In the genomic region with DNA sequence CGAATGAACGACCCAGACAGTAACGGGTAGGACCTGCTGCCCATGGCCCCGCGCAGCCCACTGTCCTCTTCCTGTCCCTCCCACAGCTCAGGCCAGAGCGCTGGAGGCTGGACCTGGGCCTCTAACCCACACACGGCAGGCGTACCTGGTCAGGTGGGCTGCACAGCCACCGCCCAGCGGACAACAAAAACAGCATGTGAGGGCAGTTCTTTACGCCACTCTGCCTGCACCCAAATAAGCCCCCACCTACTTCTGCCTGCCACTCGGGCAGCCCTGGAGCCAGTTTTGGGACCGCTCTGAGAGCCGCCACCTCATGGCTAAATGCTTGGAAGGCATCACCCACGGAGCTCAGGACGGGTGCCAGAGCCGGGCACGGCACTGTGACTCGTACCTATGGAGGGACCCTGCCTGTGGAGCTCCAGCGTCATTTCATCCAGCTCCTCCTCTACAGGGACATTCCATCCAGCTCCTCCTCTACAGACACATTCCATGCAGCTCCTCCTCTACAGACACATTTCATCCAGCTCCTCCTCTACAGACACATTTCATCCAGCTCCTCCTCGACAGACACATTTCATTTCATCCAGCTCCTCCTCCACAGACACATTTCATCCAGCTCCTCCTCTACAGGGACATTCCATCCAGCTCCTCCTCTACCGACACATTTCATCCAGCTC, we compare ENCODE assay signal across 12 cellular contexts. TPM values are rescaled to one million over a fixed set of nuclear protein-coding genes. Genes with fewer than 3 reads are reported as not detected.
A peak's percentile ranks its signal among the peaks of the same experiment; 100 is the strongest.
DNase-seq lines count a peak whose midpoint lies in the region; ATAC-seq, FAIRE-seq and TF ChIP-seq lines count a peak whose summit lies in the region.
"Had no signal": no experiment of that assay in that cellular context is flagged by ENCODE, and none has a peak within 500 bp of the region (broad histone marks: within the 10 kb centered on the region; RNA-seq: fewer than 3 reads in every experiment).

No MANE protein-coding gene starts in this region.

- H3K27ac ChIP-seq in kidney (ENCODE audit: low read depth in 2 of 2, low read length in 2 of 2) (no peak overlapping the region), aorta (ENCODE audit: low read depth in 1 of 2, low read length in 2 of 2) (no peak overlapping the region), right atrium auricular region (peak overlapping the region in 1 of 2 donors; percentile 55)

- no peak for ATAC-seq in natural killer cell treated with Interleukin-12 subunit alpha and Interleukin-12 subunit beta and Interleukin-15 and Interleukin-18, amount 100 ng/mL, for 72 hours
- ATAC-seq in natural killer cell (no peak), aorta (ENCODE audit: low FRiP score) (peak; percentile 34), HG02642 (IDR thresholded peaks at IDR 0.05; ENCODE audit: poor library complexity, unreplicated experiment) (no peak), omental fat pad (ENCODE audit: low FRiP score) (no peak)

- H3K4me3 ChIP-seq in kidney (ENCODE audit: low read length in 2 of 2) (no peak overlapping the region), aorta (ENCODE audit: low read length in 2 of 2) (no peak overlapping the region), right atrium auricular region (no peak overlapping the region)

- DNase-seq in natural killer cell treated with Interleukin-12 subunit alpha and Interleukin-12 subunit beta and Interleukin-15 and Interleukin-18, amount 100 ng/mL, for 72 hours (ENCODE audit: low spot score): peak; percentile 44
- DNase-seq in natural killer cell (no peak), SW480 (ENCODE audit: low spot score) (peak; percentile 71), kidney (peak; percentile 77), aorta (peak; percentile 37 to 76), omental fat pad (ENCODE audit: low spot score) (no peak), right atrium auricular region (ENCODE audit: low spot score) (no peak)
- DNase-seq: activated CD4-positive, alpha-beta T cell treated with anti-CD3 and anti-CD28 coated beads for 1 hour; Right ventricle myocardium superior had no signal

- peaks cover 17% of the 10 kb centered on the region for H3K36me3 Mint-ChIP-seq in natural killer cell treated with Interleukin-12 subunit alpha and Interleukin-12 subunit beta and Interleukin-15 and Interleukin-18, amount 100 ng/mL, for 72 hours
- peaks cover 9% of the 10 kb centered on the region for H3K36me3 Mint-ChIP-seq in natural killer cell
- H3K36me3 Mint-ChIP-seq: IgD-negative memory B cell had no signal

- H3K4me1 ChIP-seq in kidney (ENCODE audit: control insufficient read depth in 1 of 2, insufficient read depth in 1 of 2, low read depth in 1 of 2, low read length in 2 of 2): no peaks in the 10 kb centered on the region
- no peaks in the 10 kb centered on the region for H3K4me1 ChIP-seq in aorta (ENCODE audit: control insufficient read depth in 1 of 2, insufficient read depth in 2 of 2, low read length in 2 of 2)
- peaks cover 0 to 10% of the 10 kb centered on the region in 2 donors for H3K4me1 ChIP-seq in right atrium auricular region

- H3K27me3 Mint-ChIP-seq in natural killer cell treated with Interleukin-12 subunit alpha and Interleukin-12 subunit beta and Interleukin-15 and Interleukin-18, amount 100 ng/mL, for 72 hours: no peaks in the 10 kb centered on the region
- no peaks in the 10 kb centered on the region for H3K27me3 Mint-ChIP-seq in natural killer cell (ENCODE audit: low read depth in 2 of 2)
- H3K27me3 Mint-ChIP-seq: IgD-negative memory B cell had no signal

- intact Hi-C loops in natural killer cell (cut with micrococcal nuclease) (no loop called here), kidney (cut with DNase I) (no loop called here), aorta (cut with DNase I) (no loop called here)

- no peak for FAIRE-seq in kidney (lab: Jason Lieb, UNC)

- H3K36me3 ChIP-seq in kidney (ENCODE audit: control insufficient read depth in 1 of 2, insufficient read depth in 2 of 2, low read length in 2 of 2): peaks cover 19 to 41% of the 10 kb centered on the region in 2 donors
- peaks cover 0 to 10% of the 10 kb centered on the region in 2 donors for H3K36me3 ChIP-seq in aorta (ENCODE audit: control insufficient read depth in 1 of 2, insufficient read depth in 2 of 2, low read length in 1 of 2)
- peaks cover 53% of the 10 kb centered on the region for H3K36me3 ChIP-seq in right atrium auricular region

- no peak overlapping the region for H3K27ac Mint-ChIP-seq in natural killer cell treated with Interleukin-12 subunit alpha and Interleukin-12 subunit beta and Interleukin-15 and Interleukin-18, amount 100 ng/mL, for 72 hours
- H3K27ac Mint-ChIP-seq in natural killer cell: no peak overlapping the region

- TF ChIP-seq CTCF in natural killer cell (IDR thresholded peaks at IDR 0.05) (no peak), kidney (IDR thresholded peaks at IDR 0.05; ENCODE audit: borderline replicate concordance, extremely low read depth, insufficient read depth) (no peak), omental fat pad (IDR thresholded peaks at IDR 0.05) (no peak), right atrium auricular region (IDR thresholded peaks at IDR 0.05) (no peak)

- H3K9me3 ChIP-seq in kidney (ENCODE audit: control insufficient read depth in 1 of 2, low read length in 2 of 2): no peaks in the 10 kb centered on the region
- H3K9me3 ChIP-seq in aorta (ENCODE audit: control insufficient read depth, low read length): no peaks in the 10 kb centered on the region
- no peaks in the 10 kb centered on the region for H3K9me3 ChIP-seq in right atrium auricular region

- peaks cover 15 to 22% of the 10 kb centered on the region in 2 donors for H3K4me1 Mint-ChIP-seq in natural killer cell treated with Interleukin-12 subunit alpha and Interleukin-12 subunit beta and Interleukin-15 and Interleukin-18, amount 100 ng/mL, for 72 hours (ENCODE audit: low read depth in 2 of 2)
- H3K4me1 Mint-ChIP-seq in natural killer cell: peaks cover 6 to 28% of the 10 kb centered on the region in 2 donors

- no peak overlapping the region for H3K9ac ChIP-seq in kidney (ENCODE audit: low read length in 2 of 2)

- no peaks in the 10 kb centered on the region for H3K9me3 Mint-ChIP-seq in natural killer cell treated with Interleukin-12 subunit alpha and Interleukin-12 subunit beta and Interleukin-15 and Interleukin-18, amount 100 ng/mL, for 72 hours
- H3K9me3 Mint-ChIP-seq in natural killer cell: no peaks in the 10 kb centered on the region
- H3K9me3 Mint-ChIP-seq: IgD-negative memory B cell had no signal

- no peak overlapping the region for H3K4me3 Mint-ChIP-seq in natural killer cell treated with Interleukin-12 subunit alpha and Interleukin-12 subunit beta and Interleukin-15 and Interleukin-18, amount 100 ng/mL, for 72 hours
- no peak overlapping the region for H3K4me3 Mint-ChIP-seq in natural killer cell
- H3K4me3 Mint-ChIP-seq: IgD-negative memory B cell had no signal

- 88 to 89% methylated on average over 22 of the region's 22 CpGs for WGBS in aorta, 2 donors

- H3K27me3 ChIP-seq in aorta (ENCODE audit: control insufficient read depth in 1 of 2, insufficient read depth in 2 of 2, low read length in 1 of 2) (no peaks in the 10 kb centered on the region), right atrium auricular region (no peaks in the 10 kb centered on the region)

RNA-seq across cellular contexts. Expression of a gene that starts 18.9 kb away (rescaled TPM):
- 100 to 1,000 TPM; 112 to 178 TPM for total RNA-seq in natural killer cell treated with Interleukin-12 subunit alpha and Interleukin-12 subunit beta and Interleukin-15 and Interleukin-18, amount 100 ng/mL, for 72 hours
- 100 to 1,000 TPM in 1 of 3 donors, 10 to 100 TPM in 2; 67.1 to 105 (median 97.5) TPM for total RNA-seq in natural killer cell
- total RNA-seq in kidney: 96.6 TPM
- polyA plus RNA-seq in kidney (ENCODE audit: insufficient read depth, low read depth, low replicate concordance): 135 TPM
- total RNA-seq in aorta: 10 to 100 TPM; 66.0 to 71.2 TPM
- polyA plus RNA-seq in aorta: 10 to 100 TPM; 72.5 to 95.5 TPM
- total RNA-seq in omental fat pad: 100 to 1,000 TPM in 2 of 4 donors, 10 to 100 TPM in 2; 65.0 to 165 (median 106) TPM
- 10 to 100 TPM; 56.6 to 85.4 TPM for total RNA-seq in right atrium auricular region

RNA-seq across cellular contexts. Expression of a gene that starts 31.1 kb away (rescaled TPM):
- 1 to 10 TPM in 1 of 2 donors, not detected in 1; 1.3 TPM for total RNA-seq in natural killer cell treated with Interleukin-12 subunit alpha and Interleukin-12 subunit beta and Interleukin-15 and Interleukin-18, amount 100 ng/mL, for 72 hours
- total RNA-seq in natural killer cell (not detected), kidney (0.91 TPM), aorta (not detected), omental fat pad (not detected), right atrium auricular region (not detected)
- polyA plus RNA-seq in kidney (ENCODE audit: insufficient read depth, low read depth, low replicate concordance) (not detected), aorta (not detected)
- total RNA-seq: renal cortical epithelial cell, Right ventricle myocardium superior had no signal
- polyA plus RNA-seq: IgD-negative memory B cell had no signal

Comparison
In these comparisons a context has a peak if more than half of its experiments do, and no peak if none do; other contexts are left out.
1. DNase-seq: peak in natural killer cell treated with Interleukin-12 subunit alpha and Interleukin-12 subunit beta and Interleukin-15 and Interleukin-18, amount 100 ng/mL, for 72 hours (single experiment), SW480 (single experiment), kidney (single experiment) and aorta (2 of 2); none in natural killer cell (single experiment), omental fat pad (single experiment) and right atrium auricular region (single experiment).